ENCODE assay signal across 8 cellular contexts in the genomic region with DNA sequence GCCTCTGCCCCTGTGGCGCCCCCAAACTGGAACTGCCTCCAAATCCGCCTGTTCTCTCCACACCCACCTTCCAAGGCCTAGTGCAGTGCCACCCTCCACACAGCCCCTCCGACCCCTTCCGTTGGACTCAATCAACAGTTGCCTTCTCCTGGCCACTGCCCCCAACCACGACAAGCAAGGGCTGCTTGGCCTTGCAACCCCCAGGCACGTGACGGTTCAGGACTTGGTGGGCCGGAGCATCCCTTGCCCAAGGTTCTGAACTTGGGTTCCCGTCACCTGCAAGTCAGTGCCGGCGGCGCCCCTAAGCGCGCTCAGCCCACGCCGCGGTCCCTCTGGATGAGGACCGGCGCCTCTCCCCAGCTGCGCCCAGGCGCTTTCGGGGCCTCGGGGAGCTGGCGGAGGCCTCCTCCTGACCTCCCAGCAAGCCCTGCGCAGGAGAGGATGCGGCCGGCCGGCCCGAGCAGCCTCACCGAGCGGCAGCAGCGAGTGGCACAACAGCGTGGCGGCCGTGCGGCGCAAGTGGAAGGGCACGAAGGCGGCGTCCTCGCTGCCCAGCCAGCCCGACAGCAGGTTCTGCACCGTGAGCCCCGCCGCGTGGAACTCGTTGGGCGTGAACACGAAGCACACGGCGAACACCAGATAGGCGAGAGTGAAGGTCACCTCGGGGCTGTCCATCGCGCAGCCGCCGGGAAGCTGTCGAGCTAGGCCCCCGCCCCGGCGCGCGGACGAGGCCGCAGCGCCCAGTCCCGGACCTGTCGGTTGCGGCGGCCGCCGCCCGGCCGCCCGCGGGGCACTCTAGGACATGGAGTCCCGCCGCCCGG. TPM values are rescaled to one million over a fixed set of nuclear protein-coding genes. Genes with fewer than 3 reads are reported as not detected.
DNase-seq lines count a peak whose midpoint lies in the region; TF ChIP-seq lines count a peak whose summit lies in the region.

No MANE protein-coding gene starts in this region.

- intact Hi-C loops in prostate gland (cut with DNase I): loop anchor here (5.0 kb wide), 1 partner anchor 38 kb away; a partner anchor contains a TSS

- no peaks in the 10 kb centered on the region for H3K9me3 Mint-ChIP-seq in HFFc6

- peaks cover 8% of the 10 kb centered on the region; the same call in 1 of the 2 replicates for H3K36me3 Mint-ChIP-seq in HFFc6 (ENCODE audit: low read depth)

- DNase-seq in NCI-H82 (lab: John Stamatoyannopoulos, UW) (peak; percentile 46), NCI-H82 treated with DMSO at 0.1 percent for 48 hours (lab: John Stamatoyannopoulos, UW; ENCODE audit: unreplicated experiment) (no peak), HFFc6 (peak; percentile 33), OCI-M1 (lab: John Stamatoyannopoulos, UW) (peak; percentile 66), amniotic epithelial cell (ENCODE audit: low read depth) (peak; percentile 36), right atrium auricular region (ENCODE audit: low spot score) (no peak), prostate gland (ENCODE audit: low spot score) (peak; percentile 25), NCI-H2196 treated with DMSO at 0.1 percent for 48 hours (lab: John Stamatoyannopoulos, UW; ENCODE audit: unreplicated experiment) (no peak)

- H3K27ac ChIP-seq in right atrium auricular region (peak overlapping the region; percentile 92 to 95), prostate gland (peak overlapping the region; percentile 85 to 89)

- under 1% methylated on average over 40 of the region's 79 CpGs for WGBS in prostate gland

- H3K36me3 ChIP-seq in right atrium auricular region (peaks cover 18% of the 10 kb centered on the region), prostate gland (peaks cover 0 to 3% of the 10 kb centered on the region in 2 donors)

- peaks cover 38% of the 10 kb centered on the region for H3K4me1 Mint-ChIP-seq in HFFc6 (ENCODE audit: low read depth)

- peak overlapping the region; percentile 90 for H3K27ac Mint-ChIP-seq in HFFc6

- TF ChIP-seq CTCF in HFFc6 (IDR thresholded peaks at IDR 0.05) (no peak), right atrium auricular region (IDR thresholded peaks at IDR 0.05) (no peak), prostate gland (IDR thresholded peaks at IDR 0.05) (peak in 1 of 4 experiments; percentile 14)

- peak overlapping the region; percentile 71 to 76 for H3K4me3 ChIP-seq in right atrium auricular region
- peak overlapping the region; percentile 63 to 67 for H3K4me3 ChIP-seq in prostate gland

- H3K9me3 ChIP-seq in right atrium auricular region (no peaks in the 10 kb centered on the region), prostate gland (no peaks in the 10 kb centered on the region)

- H3K27me3 Mint-ChIP-seq in HFFc6 (ENCODE audit: insufficient read depth): peaks cover 2% of the 10 kb centered on the region; the same call in 1 of the 2 replicates

- H3K4me1 ChIP-seq in right atrium auricular region (peaks cover 0 to 54% of the 10 kb centered on the region in 2 donors), prostate gland (replicated peaks) (peaks cover 25% of the 10 kb centered on the region)

- peak overlapping the region; percentile 94 for H3K4me3 Mint-ChIP-seq in HFFc6

- TF ChIP-seq POLR2A in prostate gland (IDR thresholded peaks at IDR 0.05): peak; percentile 33

- H3K27me3 ChIP-seq in right atrium auricular region (no peaks in the 10 kb centered on the region), prostate gland (replicated peaks; ENCODE audit: insufficient read depth) (no peaks in the 10 kb centered on the region)

RNA-seq across cellular contexts. Expression of a gene that starts 0.8 kb away (rescaled TPM):
- 10 to 100 TPM; 24.6 to 36.7 (median 27.7) TPM for total RNA-seq in HFFc6 (2021; fragmentation: NEBNext Ultra II Directional; extraction: Animal tissue kit (Norgen Biotek cat#: 25700))
- 10 to 100 TPM; 59.0 to 75.4 TPM for total RNA-seq in right atrium auricular region
- total RNA-seq in prostate gland: 10 to 100 TPM; 73.7 to 81.7 TPM

RNA-seq across cellular contexts. Expression of a gene that starts 0.9 kb away (rescaled TPM):
- 10 to 100 TPM; 44.2 to 95.3 (median 93.3) TPM for total RNA-seq in HFFc6 (2021; fragmentation: NEBNext Ultra II Directional; extraction: Animal tissue kit (Norgen Biotek cat#: 25700))
- total RNA-seq in right atrium auricular region (1 to 10 TPM; 3.7 to 5.3 TPM), prostate gland (10 to 100 TPM in 1 of 2 donors, 1 to 10 TPM in 1; 4.3 to 35.6 TPM)

RNA-seq across cellular contexts. Expression of a gene that starts 8.3 kb away (rescaled TPM):
- 10 to 100 TPM; 44.7 to 61.9 (median 58.4) TPM for total RNA-seq in HFFc6 (2021; fragmentation: NEBNext Ultra II Directional; extraction: Animal tissue kit (Norgen Biotek cat#: 25700))
- 10 to 100 TPM; 15.6 to 20.1 TPM for total RNA-seq in right atrium auricular region
- total RNA-seq in prostate gland: 10 to 100 TPM; 46.7 to 84.5 TPM

RNA-seq across cellular contexts. Expression of a gene that starts 36.3 kb away (rescaled TPM):
- total RNA-seq in HFFc6 (2021; fragmentation: NEBNext Ultra II Directional; extraction: Animal tissue kit (Norgen Biotek cat#: 25700)): 1 to 10 TPM; 2.3 to 3.2 (median 2.7) TPM
- 1 to 10 TPM; 1.0 to 1.9 TPM for total RNA-seq in right atrium auricular region
- total RNA-seq in prostate gland: 10 to 100 TPM in 1 of 2 donors, 1 to 10 TPM in 1; 2.3 to 16.8 TPM

Comparison
In these comparisons a context has a peak if more than half of its experiments do, and no peak if none do; other contexts are left out.
1. DNase-seq: peak in NCI-H82 (single experiment), HFFc6 (single experiment), OCI-M1 (single experiment), amniotic epithelial cell (single experiment) and prostate gland (single experiment); none in NCI-H82 treated with DMSO at 0.1 percent for 48 hours (single experiment), right atrium auricular region (single experiment) and NCI-H2196 treated with DMSO at 0.1 percent for 48 hours (single experiment).